3 cellular contexts compared by ENCODE assay signal in genomic region chr12:127374447-127374846, GRCh38.
A peak's percentile ranks its signal among the peaks of the same experiment; 100 is the strongest.
TF ChIP-seq lines count a peak whose summit lies in the region.

No MANE protein-coding gene starts in this region.

TF ChIP-seq in A549, 52 proteins besides CTCF, POLR2A, EP300 and RAD21 (continued from another document):
- TF ChIP-seq MAFK (IDR thresholded peaks at IDR 0.05; ENCODE audit: partially characterized antibody): peak; percentile 30

TF ChIP-seq in K562, 482 proteins besides CTCF, POLR2A, EP300 and RAD21 (continued from another document):
- TF ChIP-seq ZNF398 (CRISPR knock-in tag; IDR thresholded peaks at IDR 0.05) (no peak), C11orf30 (IDR thresholded peaks at IDR 0.05; ENCODE audit: low read depth) (peak; percentile 34; the same call in 1 of the 2 replicates)

TF ChIP-seq in H1, 55 proteins besides CTCF, POLR2A, EP300 and RAD21 (continued from another document):
- TF ChIP-seq MAFK (IDR thresholded peaks at IDR 0.05; ENCODE audit: low read depth, low read length) (peak; percentile 66; the same call in 1 of the 2 replicates), KDM4A (IDR thresholded peaks at IDR 0.05; ENCODE audit: low read depth, low read length, severe bottlenecking) (no peak), ATF2 (IDR thresholded peaks at IDR 0.05; ENCODE audit: low read length) (no peak), EZH2 (IDR thresholded peaks at IDR 0.05; ENCODE audit: low read depth, low read length, severe bottlenecking) (no peak)
